ENCODE assay signal across 9 cellular contexts in the genomic region with DNA sequence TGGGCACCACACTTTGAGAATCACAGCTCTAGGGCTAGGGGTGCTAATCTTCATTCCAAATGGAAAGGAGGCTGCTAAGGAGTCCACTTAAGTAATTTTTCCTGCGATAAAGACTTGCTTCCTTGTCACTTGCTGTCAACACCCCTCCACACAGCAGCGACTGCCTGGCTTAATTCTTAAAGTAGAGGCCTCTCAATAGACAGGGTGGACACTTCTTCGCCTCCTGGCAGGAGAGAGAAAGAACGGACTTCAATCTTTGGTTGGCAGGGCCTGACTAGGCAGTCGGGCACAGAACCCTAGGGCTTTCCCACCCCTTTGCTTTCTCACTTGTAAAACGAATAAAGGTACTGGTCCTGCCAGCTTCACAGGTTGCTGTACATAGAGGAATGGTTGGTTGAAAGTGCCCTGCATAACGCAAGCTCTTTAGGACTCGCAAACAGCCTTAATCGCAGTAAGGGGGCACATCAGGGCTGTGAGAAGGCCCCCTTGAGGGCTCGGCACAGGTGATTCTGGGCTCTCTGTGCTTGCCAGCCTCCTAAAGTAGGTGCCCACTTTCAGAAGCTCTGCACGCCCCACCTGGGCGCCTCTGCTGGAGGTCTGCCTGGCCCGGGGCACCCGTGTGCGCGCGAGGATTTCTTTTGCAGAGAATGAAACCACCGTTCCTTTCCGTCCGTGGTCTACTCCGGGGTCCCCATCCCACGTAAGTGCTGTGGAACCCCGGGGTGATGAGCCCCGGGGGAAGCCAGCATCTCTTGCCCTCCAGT. TPM values are rescaled to one million over a fixed set of nuclear protein-coding genes. Genes with fewer than 3 reads are reported as not detected.
DNase-seq lines count a peak whose midpoint lies in the region; ATAC-seq and TF ChIP-seq lines count a peak whose summit lies in the region.
"Had no signal": no experiment of that assay in that cellular context is flagged by ENCODE, and none has a peak within 500 bp of the region (broad histone marks: within the 10 kb centered on the region; RNA-seq: fewer than 3 reads in every experiment).

No MANE protein-coding gene starts in this region.

- no peaks in the 10 kb centered on the region for H3K36me3 ChIP-seq in lower lobe of right lung

- peaks cover 9% of the 10 kb centered on the region for H3K4me1 Mint-ChIP-seq in activated CD4-positive, alpha-beta T cell treated with anti-CD3 and anti-CD28 coated beads, Interleukin-2, amount 10 ng/mL, durations not matched to agents 24 days and 14 days

- H3K27me3 ChIP-seq in lower lobe of right lung (ENCODE audit: low read depth) = peaks cover 8% of the 10 kb centered on the region

- peaks cover 31% of the 10 kb centered on the region for H3K4me1 ChIP-seq in lower lobe of right lung

- peak overlapping the region; percentile 56 for H3K4me3 ChIP-seq in lower lobe of right lung
- H3K4me3 ChIP-seq: A549 had no signal

- DNase-seq in activated CD4-positive, alpha-beta T cell treated with anti-CD3 and anti-CD28 coated beads, Interleukin-2, amount 10 ng/mL, durations not matched to agents 24 days and 14 days = no peak
- DNase-seq in activated CD4-positive, alpha-beta T cell treated with anti-CD3 and anti-CD28 coated beads for 1 hour = no peak
- peak; percentile 22 for DNase-seq in cerebellar cortex (ENCODE audit: low spot score)
- no peak for DNase-seq in lower lobe of right lung
- no peak for DNase-seq in substantia nigra (lab: John Stamatoyannopoulos, UW)
- no peak for DNase-seq in NCI-H524 treated with DMSO at 0.1 percent for 48 hours (lab: John Stamatoyannopoulos, UW)
- no peak for DNase-seq in NCI-H345 treated with DMSO at 0.1 percent for 48 hours (lab: John Stamatoyannopoulos, UW; ENCODE audit: unreplicated experiment)
- no peak for DNase-seq in Kasumi-1 (lab: John Stamatoyannopoulos, UW)

- H3K36me3 Mint-ChIP-seq in activated CD4-positive, alpha-beta T cell treated with anti-CD3 and anti-CD28 coated beads, Interleukin-2, amount 10 ng/mL, durations not matched to agents 24 days and 14 days (ENCODE audit: low read depth) = no peaks in the 10 kb centered on the region

- no peaks in the 10 kb centered on the region for H3K9me3 ChIP-seq in lower lobe of right lung

- peak overlapping the region; percentile 60 for H3K4me3 Mint-ChIP-seq in activated CD4-positive, alpha-beta T cell treated with anti-CD3 and anti-CD28 coated beads, Interleukin-2, amount 10 ng/mL, durations not matched to agents 24 days and 14 days

- no peak overlapping the region for H3K27ac Mint-ChIP-seq in activated CD4-positive, alpha-beta T cell treated with anti-CD3 and anti-CD28 coated beads, Interleukin-2, amount 10 ng/mL, durations not matched to agents 24 days and 14 days

- no peak for TF ChIP-seq CTCF in lower lobe of right lung (IDR thresholded peaks at IDR 0.05)

- H3K9me3 Mint-ChIP-seq in activated CD4-positive, alpha-beta T cell treated with anti-CD3 and anti-CD28 coated beads, Interleukin-2, amount 10 ng/mL, durations not matched to agents 24 days and 14 days = no peaks in the 10 kb centered on the region

- ATAC-seq in lower lobe of right lung = no peak
- ATAC-seq: A549 had no signal

- intact Hi-C loops in activated CD4-positive, alpha-beta T cell treated with anti-CD3 and anti-CD28 coated beads, Interleukin-2, amount 10 ng/mL, durations not matched to agents 24 days and 14 days (cut with micrococcal nuclease) = loop anchor here (1.0 kb wide), 1 partner anchor 73 kb away; no protein-coding TSS in a partner anchor
- intact Hi-C loops in lower lobe of right lung (cut with DNase I) = no loop called here

- H3K27ac ChIP-seq in lower lobe of right lung (peak overlapping the region; percentile 81), substantia nigra (ENCODE audit: low read depth, low read length, poor library complexity, severe bottlenecking) (peak overlapping the region; percentile 47)
- H3K27ac ChIP-seq: A549 had no signal

- H3K27me3 Mint-ChIP-seq in activated CD4-positive, alpha-beta T cell treated with anti-CD3 and anti-CD28 coated beads, Interleukin-2, amount 10 ng/mL, durations not matched to agents 24 days and 14 days = peaks cover 69% of the 10 kb centered on the region

RNA-seq across cellular contexts. Expression of a gene that starts 47.6 kb away (rescaled TPM):
- total RNA-seq in activated CD4-positive, alpha-beta T cell treated with anti-CD3 and anti-CD28 coated beads, Interleukin-2, amount 10 ng/mL, durations not matched to agents 24 days and 14 days = not detected in 2 replicates
- total RNA-seq in lower lobe of right lung = 44.6 TPM

Comparison
In these comparisons a context has a peak if more than half of its experiments do, and no peak if none do; other contexts are left out.
1. RNA of a gene that starts 47.6 kb away (total RNA-seq): 44.6 TPM in lower lobe of right lung (single experiment); not detected in activated CD4-positive, alpha-beta T cell treated with anti-CD3 and anti-CD28 coated beads, Interleukin-2, amount 10 ng/mL, durations not matched to agents 24 days and 14 days; every median in the first group is over 10 times any median in the second.